Comparison of ENCODE assay signal across 27 cellular contexts in the genomic region with DNA sequence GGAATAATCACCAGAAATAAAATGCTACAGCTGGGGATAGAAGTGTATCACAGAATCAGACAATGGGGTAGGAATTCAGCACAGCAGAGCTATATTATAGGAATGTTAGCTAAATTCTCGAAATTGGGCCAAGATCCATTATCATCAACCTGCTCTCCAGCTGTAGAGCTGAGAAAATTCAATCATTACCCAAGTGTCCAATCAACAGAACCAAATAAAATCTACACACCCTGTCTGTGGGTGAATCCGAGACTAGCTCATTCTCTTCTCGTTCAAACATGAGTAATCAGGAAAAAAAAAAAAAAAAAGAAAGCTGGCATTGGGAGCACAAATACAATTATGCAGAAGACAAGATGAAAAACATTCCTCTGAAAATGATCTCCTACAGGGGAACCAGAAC.
"Had no signal": no experiment of that assay in that cellular context is flagged by ENCODE, and none has a peak within 500 bp of the region (broad histone marks: within the 10 kb centered on the region; RNA-seq: fewer than 3 reads in every experiment).

No MANE protein-coding gene starts in this region.

- H3K4me3 ChIP-seq: gastrocnemius medialis, ovary, tibial nerve had no signal

- DNase-seq: activated CD4-positive, alpha-beta memory T cell treated with anti-CD3 and anti-CD28 coated beads, Interleukin-2, amount 10 ng/mL, durations not matched to agents 7 days and 5 days; activated CD4-positive, alpha-beta T cell treated with anti-CD3 and anti-CD28 coated beads for 1 hour; activated CD4-positive, alpha-beta T cell treated with anti-CD3 and anti-CD28 coated beads, Interleukin-2, amount 10 ng/mL, durations not matched to agents 7 days and 5 days; activated CD8-positive, alpha-beta memory T cell treated with anti-CD3 and anti-CD28 coated beads, Interleukin-2, amount 50 U/mL, for 48 hours; activated gamma-delta T cell treated with Interleukin-2 at 50 U/mL for 16 hours; activated naive CD4-positive, alpha-beta T cell treated with anti-CD3 and anti-CD28 coated beads, Interleukin-2, amount 50 U/mL, for 16 hours; activated T-cell treated with anti-CD3 and anti-CD28 coated beads, Interleukin-2, amount 50 U/mL, for 24 hours; amygdala; caudate nucleus; cortex of kidney; effector memory CD8-positive, alpha-beta T cell; gastrocnemius medialis; glutamatergic neuron; kidney; left colon; mammary epithelial cell; naive thymus-derived CD4-positive, alpha-beta T cell; ovary; small intestine; stimulated activated CD4-positive, alpha-beta T cell treated with anti-CD3 and anti-CD28 coated beads, Interleukin-1b, Interleukin-23, amount 100 ng/mL, for 48 hours; stimulated activated CD4-positive, alpha-beta T cell treated with anti-CD3 and anti-CD28 coated beads, Interleukin-4, amount 100 ng/mL, for 4 hours; stimulated activated CD8-positive, alpha-beta memory T cell treated with anti-CD3 and anti-CD28 coated beads, Interleukin-4, amount 100 ng/mL, for 48 hours; stimulated activated naive CD8-positive, alpha-beta T cell treated with anti-CD3 and anti-CD28 coated beads, Interleukin-15, amount 100 ng/mL, for 72 hours; T-helper 2 cell had no signal

- H3K27me3 ChIP-seq: gastrocnemius medialis, ovary, tibial nerve had no signal

- H3K9me3 ChIP-seq: gastrocnemius medialis, ovary, tibial nerve had no signal

- ATAC-seq: effector memory CD8-positive, alpha-beta T cell; gastrocnemius medialis; left colon; naive thymus-derived CD4-positive, alpha-beta T cell; sciatic nerve; stimulated activated memory B cell treated with anti-CD40 and anti-IgM and Interleukin-4, amounts not matched to agents 10 μg/mL and 1 μg/mL and 100 μg/mL, for 72 hours; stimulated activated naive CD8-positive, alpha-beta T cell treated with anti-CD3 and anti-CD28 coated beads, Interleukin-15, amount 100 ng/mL, for 72 hours had no signal

- H3K27ac ChIP-seq: ovary had no signal

- H3K36me3 ChIP-seq: gastrocnemius medialis, ovary, tibial nerve had no signal
